ENCODE assay signal across 1 cellular context in the genomic region with DNA sequence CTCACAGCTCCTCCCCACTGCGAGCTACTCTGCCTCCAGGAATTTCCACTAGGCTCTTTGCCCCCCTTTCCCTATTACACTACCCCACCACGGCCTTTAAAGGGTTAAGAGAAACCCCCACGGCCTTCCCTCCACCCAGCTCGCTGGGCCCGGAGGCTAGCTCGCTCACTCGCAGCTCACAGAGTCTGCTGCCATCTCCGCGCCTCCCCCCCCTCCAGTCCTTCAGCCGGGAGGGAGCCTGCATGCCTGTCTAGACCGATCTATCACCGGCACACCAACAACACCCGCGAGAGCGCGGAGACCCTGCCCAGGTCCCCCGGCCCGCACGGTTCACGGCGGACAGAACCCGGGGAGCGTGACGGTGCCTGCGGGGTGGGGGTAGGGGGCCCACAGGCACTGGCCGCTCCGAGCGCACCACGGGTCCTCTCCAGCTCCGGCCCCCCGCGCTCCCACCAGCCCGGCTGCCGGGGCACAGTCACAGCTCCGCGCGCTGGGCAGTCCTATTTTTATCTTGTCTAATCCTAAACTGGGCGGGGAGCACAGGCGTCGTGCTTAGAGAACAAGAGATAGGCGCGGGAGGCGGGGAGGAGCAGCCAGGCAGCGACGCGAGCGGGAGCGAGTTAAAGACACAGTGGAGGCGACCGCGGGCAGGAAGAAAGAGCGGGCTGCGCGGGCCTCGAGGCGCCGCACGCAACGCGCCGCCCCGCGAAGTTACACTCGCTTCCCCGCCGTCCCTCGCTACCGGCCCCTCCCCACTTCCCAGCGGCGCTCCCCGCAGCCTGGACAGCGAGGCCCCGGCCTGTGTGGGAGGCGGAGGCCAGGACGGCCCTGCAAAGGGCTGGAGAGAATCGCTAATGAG.
TF ChIP-seq lines count a peak whose summit lies in the region.

No MANE protein-coding gene starts in this region.

TF ChIP-seq in HCT116, 20 proteins besides CTCF, POLR2A, EP300 and RAD21 (continued from another document):
- TF ChIP-seq ZBTB33 (IDR thresholded peaks at IDR 0.05; ENCODE audit: extremely low read depth, insufficient replicate concordance, low read length) (no peak), SP1 (IDR thresholded peaks at IDR 0.05; ENCODE audit: low read depth) (no peak), SIN3A (IDR thresholded peaks at IDR 0.05; ENCODE audit: low read depth) (no peak), JUND (IDR thresholded peaks at IDR 0.05) (no peak), FOSL1 (IDR thresholded peaks at IDR 0.05; ENCODE audit: low read depth) (no peak), EGR1 (IDR thresholded peaks at IDR 0.05; ENCODE audit: low read depth) (no peak), ZFX (IDR thresholded peaks at IDR 0.05) (no peak), ATF3 (IDR thresholded peaks at IDR 0.05) (no peak), ZNF274 (IDR thresholded peaks at IDR 0.05; ENCODE audit: low read depth, low read length) (no peak), SRF (IDR thresholded peaks at IDR 0.05; ENCODE audit: low read depth) (no peak), CBX3 (IDR thresholded peaks at IDR 0.05; ENCODE audit: low read depth) (no peak)
TF ChIP-seq in HCT116: peak in this region for 0.
